In genomic region chr16:50539822-50540710, GRCh38 we compare ENCODE assay signal across 13 cellular contexts. TPM values are rescaled to one million over a fixed set of nuclear protein-coding genes. Genes with fewer than 3 reads are reported as not detected.
DNase-seq lines count a peak whose midpoint lies in the region; ATAC-seq and TF ChIP-seq lines count a peak whose summit lies in the region.
"Had no signal": no experiment of that assay in that cellular context is flagged by ENCODE, and none has a peak within 500 bp of the region (broad histone marks: within the 10 kb centered on the region; RNA-seq: fewer than 3 reads in every experiment).

No MANE protein-coding gene starts in this region.

- H2AFZ ChIP-seq in osteoblast (ENCODE audit: low read length), result no peak overlapping the region

- DNase-seq in NCI-H510A treated with DMSO at 0.1 percent for 48 hours (lab: John Stamatoyannopoulos, UW) (peak; percentile 17), NCI-H510A (lab: John Stamatoyannopoulos, UW) (no peak), NCI-H1105 (lab: John Stamatoyannopoulos, UW) (peak; percentile 6), endodermal cell (peak; percentile 76), posterior cingulate gyrus (peak in 7 of 10 donors; percentile 34 to 94 (median 52)), osteoblast (ENCODE audit: insufficient read length, low spot score, missing footprints) (no peak)
- no peak for DNase-seq in activated naive CD4-positive, alpha-beta T cell treated with anti-CD3 and anti-CD28 coated beads, Interleukin-2, amount 50 U/mL, for 16 hours
- DNase-seq: activated B cell treated with CpG ODN at 0.5 μM for 24 hours, kidney, NCI-H345 had no signal

- H3K4me1 ChIP-seq in endodermal cell (ENCODE audit: control insufficient read depth, insufficient read depth, low read length) (peaks cover 6% of the 10 kb centered on the region), osteoblast (ENCODE audit: insufficient read depth, low read length) (no peaks in the 10 kb centered on the region)

- H3K27ac Mint-ChIP-seq in endodermal cell, result no peak overlapping the region
- H3K27ac Mint-ChIP-seq: activated B cell treated with CpG ODN at 0.5 μM for 24 hours had no signal

- intact Hi-C loops in posterior cingulate gyrus (cut with DNase I), result loop anchor here (1.0 to 10.0 kb wide), 2 partner anchors 168 to 265 kb away; no protein-coding TSS in a partner anchor

- H3K4me3 ChIP-seq in endodermal cell (ENCODE audit: low read length), result no peak overlapping the region
- no peak overlapping the region for H3K4me3 ChIP-seq in osteoblast (ENCODE audit: insufficient read depth, low read length)

- WGBS in endodermal cell (ENCODE audit: insufficient coverage in 1 of 2, insufficient read length in 1 of 2), 2 experiments, result 79 to 82% methylated on average over 14 to 23 of the region's 23 CpGs

- H3K27ac ChIP-seq in endodermal cell (ENCODE audit: low read depth, low read length) (no peak overlapping the region), osteoblast (ENCODE audit: low read depth, low read length) (no peak overlapping the region)

- no peaks in the 10 kb centered on the region for H3K9me3 ChIP-seq in endodermal cell (ENCODE audit: control insufficient read depth, low read length)
- no peaks in the 10 kb centered on the region for H3K9me3 ChIP-seq in osteoblast (ENCODE audit: low read depth, low read length)

- H3K9me3 Mint-ChIP-seq in endodermal cell, result peaks cover 5% of the 10 kb centered on the region

- no peaks in the 10 kb centered on the region for H4K20me1 ChIP-seq in osteoblast (ENCODE audit: insufficient read depth, low read length)

- no peaks in the 10 kb centered on the region for H3K36me3 Mint-ChIP-seq in endodermal cell (ENCODE audit: low read depth)

- ATAC-seq in GM19397 (IDR thresholded peaks at IDR 0.05; ENCODE audit: unreplicated experiment), result no peak
- ATAC-seq: activated naive CD4-positive, alpha-beta T cell treated with anti-CD3 and anti-CD28 coated beads, Interleukin-2, amount 50 U/mL, for 72 hours; Panc1 had no signal

- H3K4me2 ChIP-seq in osteoblast (ENCODE audit: insufficient read depth, low read length), result no peak overlapping the region

- H3K36me3 ChIP-seq in endodermal cell (ENCODE audit: control insufficient read depth, insufficient read depth, low read length) (no peaks in the 10 kb centered on the region), osteoblast (ENCODE audit: insufficient read depth, low read length) (no peaks in the 10 kb centered on the region)

- H3K4me1 Mint-ChIP-seq in endodermal cell, result peaks cover 27% of the 10 kb centered on the region
- H3K4me1 Mint-ChIP-seq: activated B cell treated with CpG ODN at 0.5 μM for 24 hours had no signal

- H3K9ac ChIP-seq in endodermal cell (ENCODE audit: extremely low read depth, low read length, poor library complexity, severe bottlenecking), result no peak overlapping the region

- no peaks in the 10 kb centered on the region for H3K79me2 ChIP-seq in osteoblast (ENCODE audit: insufficient read depth, low read length)

- H3K4me3 Mint-ChIP-seq in endodermal cell, result no peak overlapping the region
- H3K4me3 Mint-ChIP-seq: activated B cell treated with CpG ODN at 0.5 μM for 24 hours had no signal

- H3K27me3 ChIP-seq in endodermal cell (ENCODE audit: control insufficient read depth, insufficient read depth, low read length, poor library complexity, severe bottlenecking) (no peaks in the 10 kb centered on the region), osteoblast (ENCODE audit: insufficient read depth, low read length) (peaks cover 5% of the 10 kb centered on the region)

- peak; percentile 68 for TF ChIP-seq CTCF in endodermal cell (conservative IDR thresholded peaks at IDR 0.05)
- TF ChIP-seq CTCF in osteoblast (IDR thresholded peaks at IDR 0.05; ENCODE audit: extremely low read depth, low read depth, low read length), result no peak

- peaks cover 2% of the 10 kb centered on the region for H3K27me3 Mint-ChIP-seq in endodermal cell (ENCODE audit: insufficient read depth)

RNA-seq across cellular contexts. Expression of gene NKD1, which starts 8.1 kb away (rescaled TPM):
- total RNA-seq in endodermal cell (1 to 10 TPM; 7.0 to 9.5 TPM), osteoblast (under 0.01 TPM in 2 replicates)
- 32.4 TPM for polyA plus RNA-seq in endodermal cell (2013, experiment 1 of 2)
- 20.2 TPM for polyA plus RNA-seq in endodermal cell (2013, experiment 2 of 2)

Comparison
In these comparisons a context has a peak if more than half of its experiments do, and no peak if none do; other contexts are left out.
1. DNase-seq: peak in NCI-H510A treated with DMSO at 0.1 percent for 48 hours (single experiment), NCI-H1105 (single experiment), endodermal cell (single experiment) and posterior cingulate gyrus (7 of 10); none in NCI-H510A (single experiment), osteoblast (single experiment) and activated naive CD4-positive, alpha-beta T cell treated with anti-CD3 and anti-CD28 coated beads, Interleukin-2, amount 50 U/mL, for 16 hours (single experiment).